20 cellular contexts compared by ENCODE assay signal in genomic region chr19:29588095-29588494, GRCh38.
"Had no signal": no experiment of that assay in that cellular context is flagged by ENCODE, and none has a peak within 500 bp of the region (broad histone marks: within the 10 kb centered on the region; RNA-seq: fewer than 3 reads in every experiment).

No MANE protein-coding gene starts in this region.

- H3K27ac Mint-ChIP-seq: activated B cell treated with CpG ODN at 0.5 μM for 24 hours; stimulated activated naive B cell treated with anti-CD40 and anti-IgM and Interleukin-4, amounts not matched to agents 10 μg/mL and 1 μg/mL and 100 μg/mL, for 72 hours had no signal

- DNase-seq: activated B cell treated with CpG ODN at 0.5 μM for 24 hours; adrenal gland; aorta; body of pancreas; cerebellar nuclear complex; colonic mucosa; effector CD8-positive, alpha-beta T cell; gastrocnemius medialis; glutamatergic neuron; left cardiac atrium; left ventricle myocardium superior; stimulated activated naive B cell treated with anti-CD40 and anti-IgM and Interleukin-4, amounts not matched to agents 10 μg/mL and 1 μg/mL and 100 μg/mL, for 72 hours had no signal

- H3K4me1 Mint-ChIP-seq: activated B cell treated with CpG ODN at 0.5 μM for 24 hours; stimulated activated naive B cell treated with anti-CD40 and anti-IgM and Interleukin-4, amounts not matched to agents 10 μg/mL and 1 μg/mL and 100 μg/mL, for 72 hours had no signal

- H3K27me3 ChIP-seq: body of pancreas, colonic mucosa, right atrium auricular region had no signal

- H3K4me3 Mint-ChIP-seq: activated B cell treated with CpG ODN at 0.5 μM for 24 hours; activated naive CD4-positive, alpha-beta T cell treated with anti-CD3 and anti-CD28 coated beads for 36 hours; activated naive CD8-positive, alpha-beta T cell treated with anti-CD3 and anti-CD28 coated beads for 36 hours; stimulated activated naive B cell treated with anti-CD40 and anti-IgM and Interleukin-4, amounts not matched to agents 10 μg/mL and 1 μg/mL and 100 μg/mL, for 72 hours had no signal

- H3K27ac ChIP-seq: adrenal gland, body of pancreas, colonic mucosa, gastrocnemius medialis, hepatocyte, right atrium auricular region, tibial nerve had no signal

- ATAC-seq: body of pancreas, gastrocnemius medialis, left cardiac atrium, left ventricle myocardium superior had no signal

- H3K4me1 ChIP-seq: adrenal gland, body of pancreas, colonic mucosa, gastrocnemius medialis, right atrium auricular region, tibial nerve had no signal

- H3K4me3 ChIP-seq: adrenal gland, body of pancreas, colonic mucosa, gastrocnemius medialis, hepatocyte, mucosa of descending colon, right atrium auricular region, smooth muscle cell, tibial nerve had no signal

- H3K36me3 Mint-ChIP-seq: activated naive CD8-positive, alpha-beta T cell treated with anti-CD3 and anti-CD28 coated beads for 36 hours had no signal

- H3K36me3 ChIP-seq: adrenal gland, colonic mucosa, gastrocnemius medialis, right atrium auricular region, tibial nerve had no signal

- H3K9me3 Mint-ChIP-seq: natural killer cell treated with Interleukin-12 subunit alpha and Interleukin-12 subunit beta and Interleukin-15 and Interleukin-18, amount 100 ng/mL, for 72 hours had no signal

- H3K9me3 ChIP-seq: adrenal gland, body of pancreas, colonic mucosa, gastrocnemius medialis, mucosa of descending colon, right atrium auricular region had no signal
